ENCODE assay signal across 8 cellular contexts in the genomic region with DNA sequence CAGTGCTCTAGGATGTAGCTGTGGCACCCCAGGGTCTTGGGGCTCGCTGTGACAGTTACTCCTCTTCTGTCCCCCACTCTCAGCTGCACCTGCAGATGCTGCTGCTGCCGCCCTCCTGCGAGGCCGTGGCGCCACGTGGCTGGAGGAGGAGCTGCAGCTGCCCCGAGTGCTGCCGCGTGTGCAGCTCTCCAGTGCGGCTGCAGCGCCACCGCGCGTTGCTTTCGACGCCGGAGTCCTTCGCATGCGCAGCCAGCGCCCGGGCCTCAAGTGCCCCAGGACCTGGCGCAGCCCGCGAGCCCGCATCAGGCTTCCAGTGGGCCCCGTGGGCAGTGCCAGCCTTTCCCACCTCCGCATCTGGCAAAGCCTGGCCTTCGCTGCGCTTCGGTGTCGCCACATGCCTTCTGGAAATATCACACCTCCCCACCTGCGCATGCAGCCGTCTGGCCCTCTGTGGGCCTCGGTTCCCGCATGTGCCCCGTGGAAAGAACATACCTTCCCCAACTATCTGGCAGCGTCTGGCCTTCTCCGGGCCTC. TPM values are rescaled to one million over a fixed set of nuclear protein-coding genes. Genes with fewer than 3 reads are reported as not detected.
DNase-seq lines count a peak whose midpoint lies in the region; ATAC-seq and TF ChIP-seq lines count a peak whose summit lies in the region.

No MANE protein-coding gene starts in this region.

- intact Hi-C loops in aorta (cut with DNase I) = no loop called here

- TF ChIP-seq POLR2A in GM18505 (IDR thresholded peaks at IDR 0.05; ENCODE audit: borderline replicate concordance, extremely low read depth, insufficient read depth, insufficient read length) = peak; percentile 44

- no peaks in the 10 kb centered on the region for H3K9me3 ChIP-seq in OCI-LY1 (ENCODE audit: low read length)
- H3K9me3 ChIP-seq in aorta (ENCODE audit: control insufficient read depth, low read length) = no peaks in the 10 kb centered on the region

- DNase-seq in activated naive CD4-positive, alpha-beta T cell (lab: John Stamatoyannopoulos, UW) = peak in 3 of 4 experiments; percentile 22 to 70 (median 44)
- DNase-seq in foreskin melanocyte (peak; percentile 76), osteocyte (ENCODE audit: extremely low spot score, unreplicated experiment) (no peak), aorta (peak; percentile 82 to 91)

- H2AFZ ChIP-seq in OCI-LY1 (ENCODE audit: low read length) = no peak overlapping the region

- no peaks in the 10 kb centered on the region for H3K9me3 Mint-ChIP-seq in osteocyte (ENCODE audit: unreplicated experiment)

- H3F3A ChIP-seq in OCI-LY1 (ENCODE audit: insufficient read depth, low read length) = no peaks in the 10 kb centered on the region

- H3K27me3 ChIP-seq in OCI-LY1 (ENCODE audit: insufficient read depth, low read length) (no peaks in the 10 kb centered on the region), aorta (ENCODE audit: control insufficient read depth in 1 of 2, insufficient read depth in 2 of 2, low read length in 1 of 2) (no peaks in the 10 kb centered on the region)

- ATAC-seq in GM18505 (IDR thresholded peaks at IDR 0.05; ENCODE audit: unreplicated experiment) (no peak), aorta (ENCODE audit: low FRiP score) (peak; percentile 50), GM21515 (IDR thresholded peaks at IDR 0.05; ENCODE audit: unreplicated experiment) (no peak)

- H3K4me3 Mint-ChIP-seq in osteocyte (ENCODE audit: unreplicated experiment) = peak overlapping the region; percentile 82

- H3K27ac ChIP-seq in 22Rv1 (peak overlapping the region; percentile 97), OCI-LY1 (ENCODE audit: low read depth, low read length, poor library complexity, severe bottlenecking) (peak overlapping the region; percentile 94), aorta (ENCODE audit: low read depth in 1 of 2, low read length in 2 of 2) (peak overlapping the region in 1 of 2 donors; percentile 50)

- peak overlapping the region; percentile 87 for H3K4me2 ChIP-seq in OCI-LY1 (ENCODE audit: low read length)

- peak overlapping the region; percentile 89 for H3K4me3 ChIP-seq in OCI-LY1 (ENCODE audit: low read depth, low read length, poor library complexity, severe bottlenecking)
- H3K4me3 ChIP-seq in aorta (ENCODE audit: low read length in 2 of 2) = peak overlapping the region; percentile 66 to 89

- no peaks in the 10 kb centered on the region for H4K20me1 ChIP-seq in OCI-LY1 (ENCODE audit: insufficient read depth, low read length)

- TF ChIP-seq CTCF in 22Rv1 (IDR thresholded peaks at IDR 0.05) (peak; percentile 65), OCI-LY1 (IDR thresholded peaks at IDR 0.05; ENCODE audit: low read length) (peak; percentile 70), osteocyte (IDR thresholded peaks at IDR 0.05) (peak; percentile 21)

- peaks cover 7% of the 10 kb centered on the region for H3K36me3 Mint-ChIP-seq in osteocyte (ENCODE audit: unreplicated experiment)

- WGBS in aorta, 2 donors = 6% methylated on average over 26 to 38 of the region's 38 CpGs

- H3K27ac Mint-ChIP-seq in osteocyte (ENCODE audit: unreplicated experiment) = peak overlapping the region; percentile 94

- no peaks in the 10 kb centered on the region for H3K9me2 ChIP-seq in OCI-LY1 (ENCODE audit: low read depth, low read length)

- H3K4me1 ChIP-seq in OCI-LY1 (ENCODE audit: insufficient read depth, low read length, severe bottlenecking) (peaks cover 59% of the 10 kb centered on the region), aorta (ENCODE audit: control insufficient read depth in 1 of 2, insufficient read depth in 2 of 2, low read length in 2 of 2) (peaks cover 0 to 3% of the 10 kb centered on the region in 2 donors)

- peak overlapping the region; percentile 96 for H3K9ac ChIP-seq in OCI-LY1 (ENCODE audit: low read length)

- H3K36me3 ChIP-seq in OCI-LY1 (ENCODE audit: insufficient read depth, low read length) (peaks cover 17% of the 10 kb centered on the region), aorta (ENCODE audit: control insufficient read depth in 1 of 2, insufficient read depth in 2 of 2, low read length in 1 of 2) (no peaks in the 10 kb centered on the region)

- H3K4me1 Mint-ChIP-seq in osteocyte (ENCODE audit: unreplicated experiment) = peaks cover 69% of the 10 kb centered on the region

- no peaks in the 10 kb centered on the region for H3K27me3 Mint-ChIP-seq in osteocyte (ENCODE audit: unreplicated experiment)

- H3K79me2 ChIP-seq in OCI-LY1 (ENCODE audit: insufficient read depth, low read length) = peaks cover 24% of the 10 kb centered on the region

RNA-seq across cellular contexts. Expression of gene ZNF580, which starts 0.7 kb away (rescaled TPM):
- 62.3 and 79.8 TPM in 2 replicates for total RNA-seq in osteocyte
- 10 to 100 TPM; 42.9 to 43.7 TPM for total RNA-seq in aorta
- 10 to 100 TPM; 13.3 to 79.6 TPM for polyA plus RNA-seq in aorta

RNA-seq across cellular contexts. Expression of gene ZNF581, which starts 3.3 kb away (rescaled TPM):
- 29.6 and 33.8 TPM in 2 replicates for total RNA-seq in osteocyte
- total RNA-seq in aorta = 10 to 100 TPM; 11.0 to 19.4 TPM
- 10 to 100 TPM; 15.8 to 23.8 TPM for polyA plus RNA-seq in aorta

RNA-seq across cellular contexts. Expression of gene CCDC106, which starts 7.9 kb away (rescaled TPM):
- 25.9 and 28.1 TPM in 2 replicates for total RNA-seq in osteocyte
- 10 to 100 TPM in 1 of 2 donors, 1 to 10 TPM in 1; 7.2 to 11.0 TPM for total RNA-seq in aorta
- polyA plus RNA-seq in aorta = 10 to 100 TPM; 10.0 to 19.0 TPM

RNA-seq across cellular contexts. Expression of gene U2AF2, which starts 14.7 kb away (rescaled TPM):
- 174 and 189 TPM in 2 replicates for total RNA-seq in osteocyte
- 100 to 1,000 TPM; 113 to 129 TPM for total RNA-seq in aorta
- 10 to 100 TPM; 40.6 to 66.3 TPM for polyA plus RNA-seq in aorta

RNA-seq across cellular contexts. Expression of gene ZNF784, which starts 15.7 kb away (rescaled TPM):
- total RNA-seq in osteocyte = 9.2 and 9.6 TPM in 2 replicates
- total RNA-seq in aorta = 1 to 10 TPM; 5.1 to 5.3 TPM
- 10 to 100 TPM in 1 of 2 donors, 1 to 10 TPM in 1; 4.8 to 27.2 TPM for polyA plus RNA-seq in aorta
